Comparison of ENCODE assay signal across 35 cellular contexts in genomic region chr5:140093866-140094265, GRCh38. TPM values are rescaled to one million over a fixed set of nuclear protein-coding genes. Genes with fewer than 3 reads are reported as not detected.
"Had no signal": no experiment of that assay in that cellular context is flagged by ENCODE, and none has a peak within 500 bp of the region (broad histone marks: within the 10 kb centered on the region; RNA-seq: fewer than 3 reads in every experiment).

No MANE protein-coding gene starts in this region.

- H3K36me3 ChIP-seq: MG63 had no signal

- DNase-seq: Karpas-422, Kasumi-1, MG63, MM.1S, NCI-H1048, NCI-H1092, NCI-H1092 treated with DMSO at 0.1 percent for 48 hours, NCI-H1105, NCI-H1105 treated with DMSO at 0.1 percent for 48 hours, NCI-H1417, NCI-H1417 treated with DMSO at 0.1 percent for 48 hours, NCI-H1436, NCI-H1436 treated with DMSO at 0.1 percent for 48 hours, NCI-H146, NCI-H1694, NCI-H1694 treated with DMSO at 0.1 percent for 48 hours, NCI-H187, NCI-H187 treated with DMSO at 0.1 percent for 48 hours, NCI-H1930, NCI-H2029, NCI-H2081, NCI-H2081 treated with DMSO at 0.1 percent for 48 hours, NCI-H2107, NCI-H2171, NCI-H2171 treated with DMSO at 0.1 percent for 48 hours, NCI-H2227 treated with DMSO at 0.1 percent for 48 hours, NCI-H226, NCI-H345, NCI-H446, NCI-H446 treated with DMSO at 0.1 percent for 48 hours, NCI-H510A, NCI-H510A treated with DMSO at 0.1 percent for 48 hours, NCI-H524, NCI-H524 treated with DMSO at 0.1 percent for 48 hours had no signal

- H3K27me3 ChIP-seq: MG63 had no signal

- H3K4me3 ChIP-seq: MG63 had no signal

RNA-seq across cellular contexts. Expression of gene NRG2, which starts 50.8 kb away (rescaled TPM):
- total RNA-seq: LHCN-M2 had no signal
